In the genomic region with DNA sequence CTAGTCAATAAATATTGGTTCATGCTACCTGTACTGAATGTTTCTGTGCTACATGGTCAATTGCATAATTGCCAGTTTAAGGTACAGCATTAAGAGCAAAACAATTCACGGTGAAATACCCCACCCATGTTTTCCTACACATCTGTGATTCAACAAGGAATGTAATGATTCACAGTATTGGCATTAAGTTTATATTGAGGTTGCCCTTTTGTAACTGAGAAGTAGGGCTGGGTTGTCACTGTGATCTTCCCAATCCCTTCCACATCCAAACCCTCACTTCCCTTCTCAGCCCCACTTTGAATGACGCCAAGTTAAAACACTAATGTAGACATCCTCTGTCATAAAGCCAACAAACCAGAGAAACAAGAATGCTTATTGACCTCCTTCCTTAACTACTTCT, we compare ENCODE assay signal across 14 cellular contexts.
DNase-seq lines count a peak whose midpoint lies in the region; ATAC-seq and TF ChIP-seq lines count a peak whose summit lies in the region.
"Had no signal": no experiment of that assay in that cellular context is flagged by ENCODE, and none has a peak within 500 bp of the region (broad histone marks: within the 10 kb centered on the region; RNA-seq: fewer than 3 reads in every experiment).

No MANE protein-coding gene starts in this region.

- TF ChIP-seq CTCF in fibroblast of villous mesenchyme (IDR thresholded peaks at IDR 0.05; ENCODE audit: insufficient read depth, low read depth, low read length) (no peak), esophagus squamous epithelium (IDR thresholded peaks at IDR 0.05) (no peak)

- H3K4me3 ChIP-seq in fibroblast of villous mesenchyme (ENCODE audit: low read depth, low read length) (no peak overlapping the region), esophagus squamous epithelium (no peak overlapping the region)
- H3K4me3 ChIP-seq: pancreas had no signal

- DNase-seq in A172 (ENCODE audit: low spot score) (peak; percentile 77), HT1080 (ENCODE audit: low read depth) (peak; percentile 92), amniotic epithelial cell (ENCODE audit: low read depth) (peak; percentile 40), fibroblast of villous mesenchyme (ENCODE audit: low read depth) (peak; percentile 76), NOMO-1 treated with dmso at 0.1 percent for 144 hours (lab: John Stamatoyannopoulos, UW; ENCODE audit: unreplicated experiment) (no peak), esophagus squamous epithelium (lab: John Stamatoyannopoulos, UW) (no peak), CD1c-positive myeloid dendritic cell (ENCODE audit: extremely low spot score) (no peak)
- DNase-seq: activated CD8-positive, alpha-beta memory T cell treated with anti-CD3 and anti-CD28 coated beads for 24 hours; Caco-2; NCI-H2029; pancreas; SHP77 treated with DMSO at 0.1 percent for 48 hours had no signal

- intact Hi-C loops in esophagus squamous epithelium (cut with DNase I): no loop called here

- no peaks in the 10 kb centered on the region for H3K27me3 ChIP-seq in esophagus squamous epithelium
- H3K27me3 ChIP-seq: pancreas had no signal

- peak overlapping the region in 2 of 4 donors; percentile 39 to 71 for H3K27ac ChIP-seq in esophagus squamous epithelium
- H3K27ac ChIP-seq: KMS-11, pancreas had no signal

- no peaks in the 10 kb centered on the region for H3K9me3 ChIP-seq in esophagus squamous epithelium
- H3K9me3 ChIP-seq: Caco-2, pancreas had no signal

- no peaks in the 10 kb centered on the region for H3K36me3 ChIP-seq in esophagus squamous epithelium
- H3K36me3 ChIP-seq: pancreas had no signal

- 35 to 43% methylated on average over 2 of the region's 2 CpGs for WGBS in esophagus squamous epithelium, 2 donors

- no peak for ATAC-seq in HG03565 (IDR thresholded peaks at IDR 0.05; ENCODE audit: unreplicated experiment)
- ATAC-seq: pancreas had no signal

- no peak for TF ChIP-seq POLR2A in esophagus squamous epithelium (IDR thresholded peaks at IDR 0.05)

- H3K4me1 ChIP-seq in esophagus squamous epithelium: peaks cover 0 to 49% (median 0%) of the 10 kb centered on the region in 3 donors

Comparison
In these comparisons a context has a peak if more than half of its experiments do, and no peak if none do; other contexts are left out.
1. DNase-seq: peak in A172 (single experiment), HT1080 (single experiment), amniotic epithelial cell (single experiment) and fibroblast of villous mesenchyme (single experiment); none in NOMO-1 treated with dmso at 0.1 percent for 144 hours (single experiment), esophagus squamous epithelium (single experiment) and CD1c-positive myeloid dendritic cell (single experiment).